In the genomic region with DNA sequence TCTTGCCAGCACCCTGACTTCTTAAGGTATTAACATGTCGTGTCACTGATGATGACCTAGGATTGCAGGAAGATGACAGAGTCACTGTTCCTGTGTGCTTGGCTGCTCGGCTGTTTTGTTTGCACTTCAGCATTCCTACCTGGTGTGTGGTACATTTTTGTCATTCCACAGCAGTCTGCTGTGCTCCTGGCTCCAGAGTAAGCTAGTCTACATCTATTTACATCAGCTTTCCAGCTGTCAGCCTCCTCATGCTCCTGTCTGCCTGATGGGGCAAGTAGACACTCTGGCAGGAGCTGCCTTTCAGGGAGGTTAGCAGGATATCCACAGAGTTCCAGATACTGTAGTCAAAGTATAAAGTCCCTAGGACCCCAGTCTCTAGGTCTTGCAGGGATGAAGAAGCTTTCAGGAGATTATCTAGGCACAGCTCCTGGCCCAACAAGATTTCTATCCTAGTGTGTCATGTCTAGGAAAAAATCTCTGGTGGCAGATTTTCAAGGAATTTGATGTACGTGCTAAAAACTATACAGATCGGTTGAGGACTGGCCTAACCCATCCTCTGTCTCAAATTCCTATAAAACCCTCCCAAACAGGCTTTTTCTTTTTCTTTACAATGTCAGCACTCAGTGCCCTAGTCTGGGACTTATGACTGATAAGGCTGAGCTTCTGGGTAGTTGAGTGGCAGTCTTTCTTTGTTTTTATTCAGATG, we compare ENCODE assay signal across 8 cellular contexts. TPM values are rescaled to one million over a fixed set of nuclear protein-coding genes. Genes with fewer than 3 reads are reported as not detected.
DNase-seq lines count a peak whose midpoint lies in the region; ATAC-seq, FAIRE-seq and TF ChIP-seq lines count a peak whose summit lies in the region.

No MANE protein-coding gene starts in this region.

- H3K27me3 ChIP-seq in cardiac muscle cell = no peaks in the 10 kb centered on the region
- no peaks in the 10 kb centered on the region for H3K27me3 ChIP-seq in small intestine (ENCODE audit: control insufficient read depth in 2 of 2, insufficient read depth in 2 of 2, low read length in 2 of 2)

- no peak for FAIRE-seq in small intestine (lab: Jason Lieb, UNC)

- H3K4me1 ChIP-seq in cardiac muscle cell (ENCODE audit: low read depth) = peaks cover 56% of the 10 kb centered on the region
- H3K4me1 ChIP-seq in small intestine (ENCODE audit: control insufficient read depth in 2 of 2, insufficient read depth in 1 of 2, low read depth in 1 of 2, low read length in 1 of 2) = peaks cover 0 to 9% of the 10 kb centered on the region in 2 donors

- TF ChIP-seq CTCF in VCaP (conservative IDR thresholded peaks at IDR 0.05) = no peak
- no peak for TF ChIP-seq CTCF in cardiac muscle cell (IDR thresholded peaks at IDR 0.05; ENCODE audit: low read depth, low read length)

- no peak overlapping the region for H3K4me3 ChIP-seq in cardiac muscle cell
- H3K4me3 ChIP-seq in small intestine (ENCODE audit: low read depth in 1 of 2, low read length in 2 of 2) = no peak overlapping the region

- H3K27ac ChIP-seq in VCaP (peak overlapping the region; percentile 49), cardiac muscle cell (peak overlapping the region; percentile 93), small intestine (ENCODE audit: low read depth in 1 of 2, low read length in 1 of 2) (peak overlapping the region in 1 of 2 donors; percentile 77)

- 59 to 77% (median 66%) methylated on average over 4 of the region's 4 CpGs for WGBS in small intestine, 3 donors

- H3K9me3 ChIP-seq in cardiac muscle cell (ENCODE audit: low read depth) (no peaks in the 10 kb centered on the region), small intestine (ENCODE audit: control insufficient read depth, low read depth) (no peaks in the 10 kb centered on the region)

- ATAC-seq in GM18861 (IDR thresholded peaks at IDR 0.05; ENCODE audit: unreplicated experiment) (no peak), HG02798 (IDR thresholded peaks at IDR 0.05; ENCODE audit: poor library complexity, unreplicated experiment) (no peak)

- DNase-seq in GM03348 (ENCODE audit: low spot score) (peak; percentile 72), cardiac muscle cell (ENCODE audit: low read depth in 1 of 2, low spot score in 1 of 2) (peak; percentile 65 to 88), pulmonary artery endothelial cell (ENCODE audit: low read depth, low spot score) (peak; percentile 82), small intestine (no peak), COR-L47 (lab: John Stamatoyannopoulos, UW) (no peak)

- no peaks in the 10 kb centered on the region for H3K36me3 ChIP-seq in cardiac muscle cell
- H3K36me3 ChIP-seq in small intestine (ENCODE audit: control insufficient read depth in 2 of 2, insufficient read depth in 2 of 2, low read length in 2 of 2) = no peaks in the 10 kb centered on the region

RNA-seq across cellular contexts. Expression of gene RUSC2, which starts 28.5 kb away (rescaled TPM):
- total RNA-seq in cardiac muscle cell = 18.7 and 25.3 TPM in 2 replicates
- 13.8 and 18.7 TPM in 2 replicates for polyA plus RNA-seq in cardiac muscle cell
- 16.7 and 21.3 TPM in 2 replicates for total RNA-seq in pulmonary artery endothelial cell
- 1 to 10 TPM; 2.2 to 8.9 (median 3.5) TPM for polyA plus RNA-seq in small intestine

Comparison
In these comparisons a context has a peak if more than half of its experiments do, and no peak if none do; other contexts are left out.
1. DNase-seq: peak in GM03348 (single experiment), cardiac muscle cell (2 of 2) and pulmonary artery endothelial cell (single experiment); none in small intestine (single experiment) and COR-L47 (single experiment).